18 cellular contexts compared by ENCODE assay signal in the genomic region with DNA sequence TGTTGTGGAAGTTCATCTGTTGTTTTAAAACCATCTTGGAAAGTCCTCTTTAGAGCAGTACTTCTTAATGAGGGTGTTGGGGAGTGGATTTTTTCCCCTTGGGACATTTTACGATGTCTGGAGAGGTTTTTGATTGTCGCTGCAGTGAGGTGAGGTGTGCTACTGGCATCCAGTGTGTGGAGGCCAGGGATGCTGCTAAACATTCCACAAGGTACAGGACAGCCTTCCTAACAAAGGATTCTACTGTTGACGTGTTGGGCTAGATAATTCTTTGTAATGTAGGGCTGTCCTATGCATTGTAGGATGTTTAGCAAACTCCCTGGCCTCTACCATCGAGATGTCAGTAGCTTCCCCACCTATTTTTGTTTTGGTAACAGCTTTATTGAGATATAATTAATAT. TPM values are rescaled to one million over a fixed set of nuclear protein-coding genes. Genes with fewer than 3 reads are reported as not detected.
DNase-seq lines count a peak whose midpoint lies in the region; ATAC-seq and TF ChIP-seq lines count a peak whose summit lies in the region.
"Had no signal": no experiment of that assay in that cellular context is flagged by ENCODE, and none has a peak within 500 bp of the region (broad histone marks: within the 10 kb centered on the region; RNA-seq: fewer than 3 reads in every experiment).

No MANE protein-coding gene starts in this region.

- no peak for TF ChIP-seq CTCF in WTC11 (IDR thresholded peaks at IDR 0.05)
- no peak for TF ChIP-seq CTCF in GM10266 (IDR thresholded peaks at IDR 0.05; ENCODE audit: control insufficient read depth, insufficient read depth, low read depth, missing control alignments)

- no peaks in the 10 kb centered on the region for H3K27me3 ChIP-seq in CD4-positive, CD25-positive, alpha-beta regulatory T cell (ENCODE audit: control insufficient read depth, insufficient read depth, low read length)
- no peaks in the 10 kb centered on the region for H3K27me3 ChIP-seq in CD4-positive, alpha-beta memory T cell (ENCODE audit: insufficient read depth, low read length)
- H3K27me3 ChIP-seq in naive thymus-derived CD4-positive, alpha-beta T cell (ENCODE audit: control insufficient read depth in 2 of 2, insufficient read depth in 2 of 2, low read length in 2 of 2), result no peaks in the 10 kb centered on the region

- H3K9me3 Mint-ChIP-seq in CD4-positive, CD25-positive, alpha-beta regulatory T cell, result peaks cover 0 to 7% (median 0%) of the 10 kb centered on the region in 7 donors
- H3K9me3 Mint-ChIP-seq in CD4-positive, alpha-beta memory T cell, result peaks cover 0 to 2% (median 0%) of the 10 kb centered on the region in 8 donors
- H3K9me3 Mint-ChIP-seq in WTC11, result no peaks in the 10 kb centered on the region
- H3K9me3 Mint-ChIP-seq in naive thymus-derived CD4-positive, alpha-beta T cell, result peaks cover 0 to 11% (median 0%) of the 10 kb centered on the region in 11 donors
- H3K9me3 Mint-ChIP-seq in stimulated activated naive CD8-positive, alpha-beta T cell treated with anti-CD3 and anti-CD28 coated beads, Interleukin-15, amount 100 ng/mL, for 72 hours, result peaks cover 7 to 12% of the 10 kb centered on the region in 2 donors
- H3K9me3 Mint-ChIP-seq: IgD-negative memory B cell had no signal

- peaks cover 24% of the 10 kb centered on the region for H3K36me3 ChIP-seq in CD4-positive, CD25-positive, alpha-beta regulatory T cell (ENCODE audit: control insufficient read depth, insufficient read depth, low read length)
- peaks cover 8% of the 10 kb centered on the region for H3K36me3 ChIP-seq in CD4-positive, alpha-beta memory T cell (ENCODE audit: insufficient read depth, low read length)
- peaks cover 0 to 18% (median 3%) of the 10 kb centered on the region in 3 experiments for H3K36me3 ChIP-seq in naive thymus-derived CD4-positive, alpha-beta T cell (ENCODE audit: control insufficient read depth in 2 of 3, insufficient read depth in 3 of 3, low read length in 3 of 3)

- POLR2A ChIA-PET in CD4-positive, alpha-beta memory T cell (lab: Charles Lee; ENCODE audit: partially characterized antibody), result no interaction called here
- POLR2A ChIA-PET in WTC11 (lab: Charles Lee), result no interaction called here
- POLR2A ChIA-PET in naive thymus-derived CD4-positive, alpha-beta T cell (lab: Charles Lee), result interaction anchor here (0.6 to 1.6 kb wide), 3 partner anchors 23 to 78 kb away, joined by 3 to 4 read pairs (median 3); no protein-coding TSS in a partner anchor

- H3K27ac ChIP-seq in CD4-positive, CD25-positive, alpha-beta regulatory T cell (ENCODE audit: insufficient read depth, low read length, poor library complexity, severe bottlenecking), result peak overlapping the region; percentile 37
- no peak overlapping the region for H3K27ac ChIP-seq in CD4-positive, alpha-beta memory T cell (ENCODE audit: low read depth, low read length)
- H3K27ac ChIP-seq in naive thymus-derived CD4-positive, alpha-beta T cell (ENCODE audit: low read depth, low read length), result no peak overlapping the region

- DNase-seq in CD4-positive, CD25-positive, alpha-beta regulatory T cell, result no peak
- no peak for DNase-seq in CD4-positive, alpha-beta memory T cell
- DNase-seq in WTC11 (ENCODE audit: low spot score), result no peak
- DNase-seq in naive thymus-derived CD4-positive, alpha-beta T cell, result no peak
- no peak for DNase-seq in NCI-H1048 (lab: John Stamatoyannopoulos, UW)
- no peak for DNase-seq in stimulated activated naive CD8-positive, alpha-beta T cell treated with anti-CD3 and anti-CD28 coated beads, Interleukin-15, amount 100 ng/mL, for 72 hours
- DNase-seq in GM10266 (ENCODE audit: extremely low spot score), result no peak
- DNase-seq: DMS 273 treated with DMSO at 0.1 percent for 48 hours, GF-D8, Kasumi-1, MM.1S, NCI-H1105, NCI-H1694, NCI-H2107, NCI-H2227 treated with DMSO at 0.1 percent for 48 hours, NCI-H524 had no signal

- H3K4me3 Mint-ChIP-seq in CD4-positive, CD25-positive, alpha-beta regulatory T cell, result peak overlapping the region in 1 of 4 donors; percentile 78
- peak overlapping the region in 2 of 8 donors; percentile 2 to 8 for H3K4me3 Mint-ChIP-seq in CD4-positive, alpha-beta memory T cell
- H3K4me3 Mint-ChIP-seq in WTC11, result no peak overlapping the region
- peak overlapping the region in 1 of 10 donors; percentile 5 for H3K4me3 Mint-ChIP-seq in naive thymus-derived CD4-positive, alpha-beta T cell
- no peak overlapping the region for H3K4me3 Mint-ChIP-seq in stimulated activated naive CD8-positive, alpha-beta T cell treated with anti-CD3 and anti-CD28 coated beads, Interleukin-15, amount 100 ng/mL, for 72 hours
- H3K4me3 Mint-ChIP-seq: B cell, IgD-negative memory B cell had no signal

- peaks cover 56% of the 10 kb centered on the region for H3K36me3 Mint-ChIP-seq in CD4-positive, CD25-positive, alpha-beta regulatory T cell
- peaks cover 55 to 65% of the 10 kb centered on the region in 2 donors for H3K36me3 Mint-ChIP-seq in CD4-positive, alpha-beta memory T cell
- peaks cover 43% of the 10 kb centered on the region for H3K36me3 Mint-ChIP-seq in WTC11
- peaks cover 21 to 83% (median 67%) of the 10 kb centered on the region in 5 donors for H3K36me3 Mint-ChIP-seq in naive thymus-derived CD4-positive, alpha-beta T cell

- H3K4me1 Mint-ChIP-seq in CD4-positive, CD25-positive, alpha-beta regulatory T cell, result peaks cover 47 to 64% (median 52%) of the 10 kb centered on the region in 4 donors
- peaks cover 40 to 58% (median 49%) of the 10 kb centered on the region in 4 donors for H3K4me1 Mint-ChIP-seq in CD4-positive, alpha-beta memory T cell
- peaks cover 20% of the 10 kb centered on the region for H3K4me1 Mint-ChIP-seq in WTC11
- peaks cover 24 to 84% (median 70%) of the 10 kb centered on the region in 7 donors for H3K4me1 Mint-ChIP-seq in naive thymus-derived CD4-positive, alpha-beta T cell
- peaks cover 55% of the 10 kb centered on the region for H3K4me1 Mint-ChIP-seq in stimulated activated naive CD8-positive, alpha-beta T cell treated with anti-CD3 and anti-CD28 coated beads, Interleukin-15, amount 100 ng/mL, for 72 hours
- H3K4me1 Mint-ChIP-seq: B cell had no signal

- peaks cover 13% of the 10 kb centered on the region for H3K4me1 ChIP-seq in CD4-positive, CD25-positive, alpha-beta regulatory T cell (ENCODE audit: control insufficient read depth, insufficient read depth, low read length, poor library complexity, severe bottlenecking)
- peaks cover 39% of the 10 kb centered on the region for H3K4me1 ChIP-seq in CD4-positive, alpha-beta memory T cell (ENCODE audit: insufficient read depth, low read length)
- peaks cover 19 to 20% of the 10 kb centered on the region in 2 donors for H3K4me1 ChIP-seq in naive thymus-derived CD4-positive, alpha-beta T cell (ENCODE audit: control insufficient read depth in 2 of 2, insufficient read depth in 2 of 2, low read length in 2 of 2)

- no peak for ATAC-seq in CD4-positive, CD25-positive, alpha-beta regulatory T cell (ENCODE audit: low read depth in 2 of 2)
- no peak for ATAC-seq in WTC11
- ATAC-seq in naive thymus-derived CD4-positive, alpha-beta T cell, result no peak
- ATAC-seq in stimulated activated naive CD8-positive, alpha-beta T cell treated with anti-CD3 and anti-CD28 coated beads, Interleukin-15, amount 100 ng/mL, for 72 hours, result no peak

- peak overlapping the region; percentile 57 to 86 (median 78) for H3K27ac Mint-ChIP-seq in CD4-positive, CD25-positive, alpha-beta regulatory T cell
- peak overlapping the region; percentile 54 to 83 (median 68) for H3K27ac Mint-ChIP-seq in CD4-positive, alpha-beta memory T cell
- H3K27ac Mint-ChIP-seq in WTC11, result peak overlapping the region; percentile 87
- H3K27ac Mint-ChIP-seq in naive thymus-derived CD4-positive, alpha-beta T cell, result peak overlapping the region in 8 of 9 donors; percentile 38 to 75 (median 66)
- no peak overlapping the region for H3K27ac Mint-ChIP-seq in stimulated activated naive CD8-positive, alpha-beta T cell treated with anti-CD3 and anti-CD28 coated beads, Interleukin-15, amount 100 ng/mL, for 72 hours
- H3K27ac Mint-ChIP-seq: B cell, IgD-negative memory B cell had no signal

- intact Hi-C loops in CD4-positive, alpha-beta memory T cell (cut with micrococcal nuclease), result no loop called here
- intact Hi-C loops in naive thymus-derived CD4-positive, alpha-beta T cell (cut with micrococcal nuclease), result no loop called here

- no peak overlapping the region for H3K4me3 ChIP-seq in CD4-positive, CD25-positive, alpha-beta regulatory T cell (ENCODE audit: low read depth, low read length)
- no peak overlapping the region for H3K4me3 ChIP-seq in CD4-positive, alpha-beta memory T cell (ENCODE audit: low read length in 2 of 2)
- no peak overlapping the region for H3K4me3 ChIP-seq in naive thymus-derived CD4-positive, alpha-beta T cell (ENCODE audit: low read length)

- no peaks in the 10 kb centered on the region for H3K9me3 ChIP-seq in CD4-positive, CD25-positive, alpha-beta regulatory T cell (ENCODE audit: control insufficient read depth in 2 of 2, low read length in 2 of 2)
- no peaks in the 10 kb centered on the region for H3K9me3 ChIP-seq in CD4-positive, alpha-beta memory T cell (ENCODE audit: control insufficient read depth in 1 of 2, low read length in 2 of 2)
- no peaks in the 10 kb centered on the region for H3K9me3 ChIP-seq in naive thymus-derived CD4-positive, alpha-beta T cell (ENCODE audit: control insufficient read depth in 2 of 3, low read length in 3 of 3)

- CTCF ChIA-PET in CD4-positive, alpha-beta memory T cell (lab: Charles Lee; ENCODE audit: partially characterized antibody), result interaction anchor here (1.3 kb wide), 1 partner anchor 11 kb away, joined by 3 read pairs; no protein-coding TSS in a partner anchor
- CTCF ChIA-PET in WTC11 (lab: Charles Lee), result no interaction called here
- CTCF ChIA-PET in naive thymus-derived CD4-positive, alpha-beta T cell (lab: Charles Lee), result no interaction called here

- H3K27me3 Mint-ChIP-seq in CD4-positive, CD25-positive, alpha-beta regulatory T cell, result no peaks in the 10 kb centered on the region
- no peaks in the 10 kb centered on the region for H3K27me3 Mint-ChIP-seq in CD4-positive, alpha-beta memory T cell
- no peaks in the 10 kb centered on the region for H3K27me3 Mint-ChIP-seq in WTC11 (ENCODE audit: low read depth)
- H3K27me3 Mint-ChIP-seq in naive thymus-derived CD4-positive, alpha-beta T cell, result no peaks in the 10 kb centered on the region
- H3K27me3 Mint-ChIP-seq in stimulated activated naive CD8-positive, alpha-beta T cell treated with anti-CD3 and anti-CD28 coated beads, Interleukin-15, amount 100 ng/mL, for 72 hours, result no peaks in the 10 kb centered on the region
- H3K27me3 Mint-ChIP-seq: B cell, IgD-negative memory B cell had no signal

RNA-seq across cellular contexts. Expression of a gene that starts 33.3 kb away (rescaled TPM):
- total RNA-seq in CD4-positive, CD25-positive, alpha-beta regulatory T cell, result 65.8 TPM
- polyA plus RNA-seq in CD4-positive, CD25-positive, alpha-beta regulatory T cell, result 10 to 100 TPM in 3 of 4 donors, 1 to 10 TPM in 1; 9.4 to 16.1 (median 14.7) TPM
- 10 to 100 TPM; 62.3 to 62.5 TPM for total RNA-seq in CD4-positive, alpha-beta memory T cell
- polyA plus RNA-seq in CD4-positive, alpha-beta memory T cell, result 10 to 100 TPM in 1 of 2 donors, 1 to 10 TPM in 1; 8.6 to 17.1 TPM
- 30.5 to 32.5 TPM (median 32.4 TPM) in 3 replicates for total RNA-seq in WTC11 (2021)
- total RNA-seq in naive thymus-derived CD4-positive, alpha-beta T cell, result 10 to 100 TPM; 30.6 to 99.6 (median 90.4) TPM
- polyA plus RNA-seq in naive thymus-derived CD4-positive, alpha-beta T cell, result 10 to 100 TPM; 15.8 to 35.7 TPM

Comparison
In these comparisons a context has a peak if more than half of its experiments do, and no peak if none do; other contexts are left out.
1. H3K27ac Mint-ChIP-seq: peak in CD4-positive, CD25-positive, alpha-beta regulatory T cell (3 of 3), CD4-positive, alpha-beta memory T cell (7 of 7), WTC11 (single experiment) and naive thymus-derived CD4-positive, alpha-beta T cell (8 of 9); none in stimulated activated naive CD8-positive, alpha-beta T cell treated with anti-CD3 and anti-CD28 coated beads, Interleukin-15, amount 100 ng/mL, for 72 hours (0 of 2).